ENCODE assay signal across 16 cellular contexts in genomic region chr14:51260225-51260624, GRCh38.
"Had no signal": no experiment of that assay in that cellular context is flagged by ENCODE, and none has a peak within 500 bp of the region (broad histone marks: within the 10 kb centered on the region; RNA-seq: fewer than 3 reads in every experiment).

No MANE protein-coding gene starts in this region.

- DNase-seq: activated CD4-positive, CD25-positive, alpha-beta regulatory T cell treated with anti-CD3 and anti-CD28 coated beads, Interleukin-2, amount 50 U/mL, for 72 hours; activated CD8-positive, alpha-beta memory T cell treated with anti-CD3 and anti-CD28 coated beads, Interleukin-2, amount 50 U/mL, for 4 hours; activated effector memory CD4-positive, alpha-beta T cell treated with Interleukin-2 at 50 U/mL for 16 hours; esophagus squamous epithelium; mesenchymal stem cell; mucosa of descending colon; naive B cell; SIG-M5; stimulated activated CD4-positive, alpha-beta T cell treated with anti-CD3 and anti-CD28 coated beads, Interleukin-1b, Interleukin-23, amount 100 ng/mL, for 48 hours; T-helper 1 cell; T-helper 9 cell; testis had no signal

- H3K4me1 Mint-ChIP-seq: neural progenitor cell had no signal

- ATAC-seq: mucosa of descending colon, SK-N-SH treated with all-trans-retinoic acid at 6 μM for 48 hours had no signal

- H3K9me3 Mint-ChIP-seq: neural progenitor cell, type B pancreatic cell had no signal

- H3K4me3 Mint-ChIP-seq: naive B cell, neural progenitor cell, type B pancreatic cell had no signal

- H3K27ac Mint-ChIP-seq: neural progenitor cell, progenitor cell of endocrine pancreas, type B pancreatic cell had no signal

- H3K27me3 Mint-ChIP-seq: naive B cell, progenitor cell of endocrine pancreas, type B pancreatic cell had no signal
